ENCODE assay signal across 1 cellular context in the genomic region with DNA sequence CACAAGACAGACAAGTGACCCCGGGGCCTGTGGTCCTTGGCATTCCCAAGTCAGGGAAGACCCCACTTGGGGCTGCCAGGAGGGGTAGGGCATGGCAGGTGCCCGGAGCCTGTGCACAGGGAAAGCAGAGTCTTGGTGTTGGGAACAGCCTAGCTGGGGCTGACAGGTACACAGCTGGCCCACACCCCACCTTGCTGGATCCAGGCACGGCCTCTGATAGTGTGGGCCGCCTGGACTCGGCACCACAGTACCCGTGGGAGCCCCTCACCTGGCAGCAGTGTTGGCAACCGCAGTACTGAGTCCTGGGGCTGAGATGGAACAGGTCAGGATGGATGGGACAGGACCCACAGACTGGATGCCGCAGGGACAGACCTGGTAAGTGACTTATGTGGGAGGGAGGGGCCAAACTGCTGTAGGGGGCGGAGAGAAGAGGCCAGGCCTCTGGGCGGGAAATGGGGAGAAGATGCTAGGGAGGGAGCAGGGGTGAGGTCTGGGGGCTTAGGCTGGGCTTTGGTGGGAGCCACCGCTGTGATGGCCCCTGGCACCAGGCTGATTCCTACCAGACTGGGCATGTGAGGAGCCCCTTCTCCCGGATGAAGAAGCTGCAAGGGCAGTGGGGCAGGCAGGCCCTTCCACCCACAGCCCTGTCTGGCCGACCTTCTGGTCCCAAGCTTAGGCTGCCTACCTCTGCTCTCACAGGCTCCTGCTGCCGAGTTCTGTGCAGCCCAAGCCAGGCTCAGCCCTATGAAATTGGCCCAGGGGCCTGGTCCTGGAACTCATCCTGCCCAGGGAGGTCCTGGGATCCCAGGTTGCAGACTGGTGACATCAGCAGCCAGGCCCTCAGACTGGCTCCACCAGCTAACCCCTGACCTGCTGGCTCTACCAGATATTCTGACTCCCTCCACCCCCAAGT.
TF ChIP-seq lines count a peak whose summit lies in the region.

A gene (minus strand): TSS at position 357 of the 913 bp plus-strand sequence. CDS start 825 bp downstream, outside the sequence.

TF ChIP-seq in HCT116, 20 proteins besides CTCF, POLR2A, EP300 and RAD21:
- TF ChIP-seq FOSL1 (IDR thresholded peaks at IDR 0.05; ENCODE audit: low read depth) (no peak), SIN3A (IDR thresholded peaks at IDR 0.05; ENCODE audit: low read depth) (no peak), EGR1 (IDR thresholded peaks at IDR 0.05; ENCODE audit: low read depth) (no peak), ZNF274 (IDR thresholded peaks at IDR 0.05; ENCODE audit: low read depth, low read length) (no peak), EZH2 (IDR thresholded peaks at IDR 0.05) (no peak), SRF (IDR thresholded peaks at IDR 0.05; ENCODE audit: low read depth) (no peak), CEBPB (IDR thresholded peaks at IDR 0.05; ENCODE audit: low read depth) (no peak), POLR2AphosphoS5 (IDR thresholded peaks at IDR 0.05; ENCODE audit: low read depth, low read length) (no peak), EZH2phosphoT487 (IDR thresholded peaks at IDR 0.05; ENCODE audit: borderline replicate concordance) (no peak), ELF1 (IDR thresholded peaks at IDR 0.05; ENCODE audit: borderline replicate concordance, low read depth) (no peak), CBX3 (IDR thresholded peaks at IDR 0.05; ENCODE audit: low read depth) (no peak), ZFX (IDR thresholded peaks at IDR 0.05) (no peak), YY1 (IDR thresholded peaks at IDR 0.05; ENCODE audit: extremely low read depth, insufficient replicate concordance, low read depth, low read length) (no peak), SP1 (IDR thresholded peaks at IDR 0.05; ENCODE audit: low read depth) (no peak), TCF7L2 (IDR thresholded peaks at IDR 0.05; ENCODE audit: borderline replicate concordance, extremely low read depth, insufficient read depth, insufficient read length) (no peak)
- TF ChIP-seq, protein P1, sequence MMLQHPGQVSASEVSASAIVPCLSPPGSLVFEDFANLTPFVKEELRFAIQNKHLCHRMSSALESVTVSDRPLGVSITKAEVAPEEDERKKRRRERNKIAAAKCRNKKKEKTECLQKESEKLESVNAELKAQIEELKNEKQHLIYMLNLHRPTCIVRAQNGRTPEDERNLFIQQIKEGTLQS (IDR thresholded peaks at IDR 0.05) = no peak
- TF ChIP-seq, protein P2, sequence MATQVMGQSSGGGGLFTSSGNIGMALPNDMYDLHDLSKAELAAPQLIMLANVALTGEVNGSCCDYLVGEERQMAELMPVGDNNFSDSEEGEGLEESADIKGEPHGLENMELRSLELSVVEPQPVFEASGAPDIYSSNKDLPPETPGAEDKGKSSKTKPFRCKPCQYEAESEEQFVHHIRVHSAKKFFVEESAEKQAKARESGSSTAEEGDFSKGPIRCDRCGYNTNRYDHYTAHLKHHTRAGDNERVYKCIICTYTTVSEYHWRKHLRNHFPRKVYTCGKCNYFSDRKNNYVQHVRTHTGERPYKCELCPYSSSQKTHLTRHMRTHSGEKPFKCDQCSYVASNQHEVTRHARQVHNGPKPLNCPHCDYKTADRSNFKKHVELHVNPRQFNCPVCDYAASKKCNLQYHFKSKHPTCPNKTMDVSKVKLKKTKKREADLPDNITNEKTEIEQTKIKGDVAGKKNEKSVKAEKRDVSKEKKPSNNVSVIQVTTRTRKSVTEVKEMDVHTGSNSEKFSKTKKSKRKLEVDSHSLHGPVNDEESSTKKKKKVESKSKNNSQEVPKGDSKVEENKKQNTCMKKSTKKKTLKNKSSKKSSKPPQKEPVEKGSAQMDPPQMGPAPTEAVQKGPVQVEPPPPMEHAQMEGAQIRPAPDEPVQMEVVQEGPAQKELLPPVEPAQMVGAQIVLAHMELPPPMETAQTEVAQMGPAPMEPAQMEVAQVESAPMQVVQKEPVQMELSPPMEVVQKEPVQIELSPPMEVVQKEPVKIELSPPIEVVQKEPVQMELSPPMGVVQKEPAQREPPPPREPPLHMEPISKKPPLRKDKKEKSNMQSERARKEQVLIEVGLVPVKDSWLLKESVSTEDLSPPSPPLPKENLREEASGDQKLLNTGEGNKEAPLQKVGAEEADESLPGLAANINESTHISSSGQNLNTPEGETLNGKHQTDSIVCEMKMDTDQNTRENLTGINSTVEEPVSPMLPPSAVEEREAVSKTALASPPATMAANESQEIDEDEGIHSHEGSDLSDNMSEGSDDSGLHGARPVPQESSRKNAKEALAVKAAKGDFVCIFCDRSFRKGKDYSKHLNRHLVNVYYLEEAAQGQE (IDR thresholded peaks at IDR 0.05; ENCODE audit: low read depth) = no peak
- TF ChIP-seq, protein P3, sequence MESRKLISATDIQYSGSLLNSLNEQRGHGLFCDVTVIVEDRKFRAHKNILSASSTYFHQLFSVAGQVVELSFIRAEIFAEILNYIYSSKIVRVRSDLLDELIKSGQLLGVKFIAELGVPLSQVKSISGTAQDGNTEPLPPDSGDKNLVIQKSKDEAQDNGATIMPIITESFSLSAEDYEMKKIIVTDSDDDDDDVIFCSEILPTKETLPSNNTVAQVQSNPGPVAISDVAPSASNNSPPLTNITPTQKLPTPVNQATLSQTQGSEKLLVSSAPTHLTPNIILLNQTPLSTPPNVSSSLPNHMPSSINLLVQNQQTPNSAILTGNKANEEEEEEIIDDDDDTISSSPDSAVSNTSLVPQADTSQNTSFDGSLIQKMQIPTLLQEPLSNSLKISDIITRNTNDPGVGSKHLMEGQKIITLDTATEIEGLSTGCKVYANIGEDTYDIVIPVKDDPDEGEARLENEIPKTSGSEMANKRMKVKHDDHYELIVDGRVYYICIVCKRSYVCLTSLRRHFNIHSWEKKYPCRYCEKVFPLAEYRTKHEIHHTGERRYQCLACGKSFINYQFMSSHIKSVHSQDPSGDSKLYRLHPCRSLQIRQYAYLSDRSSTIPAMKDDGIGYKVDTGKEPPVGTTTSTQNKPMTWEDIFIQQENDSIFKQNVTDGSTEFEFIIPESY (IDR thresholded peaks at IDR 0.05; ENCODE audit: extremely low read depth, insufficient replicate concordance, low read length) = no peak
TF ChIP-seq in HCT116: peak in this region for 0.
